Comparison of ENCODE assay signal across 20 cellular contexts in genomic region chr1:82091274-82091673, GRCh38.
DNase-seq lines count a peak whose midpoint lies in the region; ATAC-seq and TF ChIP-seq lines count a peak whose summit lies in the region.
"Had no signal": no experiment of that assay in that cellular context is flagged by ENCODE, and none has a peak within 500 bp of the region (broad histone marks: within the 10 kb centered on the region; RNA-seq: fewer than 3 reads in every experiment).

No MANE protein-coding gene starts in this region.

- POLR2A ChIA-PET in MCF 10A (lab: Yijun Ruan, JAX), result interaction anchor here (0.6 to 0.7 kb wide), 2 partner anchors 214 to 276 kb away, joined by 3 to 4 read pairs; no protein-coding TSS in a partner anchor
- POLR2A ChIA-PET in CD4-positive, alpha-beta T cell (lab: Charles Lee), result no interaction called here
- POLR2A ChIA-PET in activated CD4-positive, alpha-beta T cell treated with anti-CD3 and anti-CD28 coated beads, Interleukin-2, amount 10 ng/mL, durations not matched to agents 7 days and 5 days (lab: Charles Lee), result no interaction called here

- TF ChIP-seq CTCF in MCF 10A (IDR thresholded peaks at IDR 0.05; ENCODE audit: unreplicated experiment) (no peak), breast epithelium (IDR thresholded peaks at IDR 0.05) (no peak), left lung (IDR thresholded peaks at IDR 0.05) (no peak)
- no peak for TF ChIP-seq CTCF in CD4-positive, alpha-beta T cell (IDR thresholded peaks at IDR 0.05)

- peaks cover 6% of the 10 kb centered on the region for H3K4me1 Mint-ChIP-seq in MCF 10A (ENCODE audit: insufficient read depth, unreplicated experiment)
- H3K4me1 Mint-ChIP-seq in CD4-positive, alpha-beta T cell (ENCODE audit: low read depth), result no peaks in the 10 kb centered on the region
- no peaks in the 10 kb centered on the region for H3K4me1 Mint-ChIP-seq in activated CD8-positive, alpha-beta memory T cell treated with anti-CD3 and anti-CD28 coated beads, Interleukin-2, amount 10 ng/mL, durations not matched to agents 7 days and 5 days
- H3K4me1 Mint-ChIP-seq in activated CD4-positive, alpha-beta T cell treated with anti-CD3 and anti-CD28 coated beads, Interleukin-2, amount 10 ng/mL, durations not matched to agents 7 days and 5 days, result no peaks in the 10 kb centered on the region
- H3K4me1 Mint-ChIP-seq: B cell; CD4-positive, CD25-positive, alpha-beta regulatory T cell; CD8-positive, alpha-beta memory T cell had no signal

- H3K4me3 ChIP-seq in breast epithelium (no peak overlapping the region), left lung (no peak overlapping the region), subcutaneous abdominal adipose tissue (ENCODE audit: low read depth in 1 of 5, low read length in 5 of 5) (peak overlapping the region in 1 of 5 donors; percentile 9)
- H3K4me3 ChIP-seq: BLaER1, GM23248 had no signal

- H3K9me3 ChIP-seq in breast epithelium (no peaks in the 10 kb centered on the region), left lung (no peaks in the 10 kb centered on the region), subcutaneous abdominal adipose tissue (ENCODE audit: control insufficient read depth in 5 of 5, low read length in 5 of 5) (no peaks in the 10 kb centered on the region)
- no peaks in the 10 kb centered on the region for H3K9me3 ChIP-seq in CD4-positive, alpha-beta T cell (ENCODE audit: control insufficient read depth, low read length)
- H3K9me3 ChIP-seq: BLaER1 had no signal

- no peaks in the 10 kb centered on the region for H3K4me1 ChIP-seq in breast epithelium
- no peaks in the 10 kb centered on the region for H3K4me1 ChIP-seq in left lung
- peaks cover 0 to 17% (median 5%) of the 10 kb centered on the region in 5 donors for H3K4me1 ChIP-seq in subcutaneous abdominal adipose tissue (ENCODE audit: control insufficient read depth in 5 of 5, insufficient read depth in 5 of 5, low read length in 5 of 5)
- H3K4me1 ChIP-seq: BLaER1 had no signal

- no peaks in the 10 kb centered on the region for H3K27me3 ChIP-seq in breast epithelium
- H3K27me3 ChIP-seq in left lung, result no peaks in the 10 kb centered on the region
- H3K27me3 ChIP-seq in subcutaneous abdominal adipose tissue (ENCODE audit: control insufficient read depth in 5 of 5, insufficient read depth in 4 of 5, low read length in 5 of 5), result no peaks in the 10 kb centered on the region
- no peaks in the 10 kb centered on the region for H3K27me3 ChIP-seq in CD4-positive, alpha-beta T cell (ENCODE audit: control insufficient read depth, insufficient read depth, low read length)
- H3K27me3 ChIP-seq: BLaER1 had no signal

- CTCF ChIA-PET in MCF 10A (lab: Yijun Ruan, JAX), result interaction anchor here (1.1 to 2.0 kb wide), 2 partner anchors 13 to 41 kb away, joined by 3 to 5 read pairs; no protein-coding TSS in a partner anchor
- CTCF ChIA-PET in CD4-positive, alpha-beta T cell (lab: Charles Lee), result no interaction called here
- CTCF ChIA-PET in activated CD8-positive, alpha-beta memory T cell treated with anti-CD3 and anti-CD28 coated beads, Interleukin-2, amount 10 ng/mL, durations not matched to agents 7 days and 5 days (lab: Charles Lee), result no interaction called here
- CTCF ChIA-PET in activated CD4-positive, alpha-beta T cell treated with anti-CD3 and anti-CD28 coated beads, Interleukin-2, amount 10 ng/mL, durations not matched to agents 7 days and 5 days (lab: Charles Lee), result interaction anchor here (0.5 kb wide), 1 partner anchor 13 kb away, joined by 3 read pairs; no protein-coding TSS in a partner anchor

- H3K27me3 Mint-ChIP-seq in MCF 10A (ENCODE audit: insufficient read depth, unreplicated experiment), result no peaks in the 10 kb centered on the region
- no peaks in the 10 kb centered on the region for H3K27me3 Mint-ChIP-seq in CD4-positive, alpha-beta T cell
- no peaks in the 10 kb centered on the region for H3K27me3 Mint-ChIP-seq in activated CD8-positive, alpha-beta memory T cell treated with anti-CD3 and anti-CD28 coated beads, Interleukin-2, amount 10 ng/mL, durations not matched to agents 7 days and 5 days
- H3K27me3 Mint-ChIP-seq in activated CD4-positive, alpha-beta T cell treated with anti-CD3 and anti-CD28 coated beads, Interleukin-2, amount 10 ng/mL, durations not matched to agents 7 days and 5 days, result no peaks in the 10 kb centered on the region
- H3K27me3 Mint-ChIP-seq: B cell; CD4-positive, CD25-positive, alpha-beta regulatory T cell; CD8-positive, alpha-beta memory T cell had no signal

- no peak overlapping the region for H3K9ac ChIP-seq in subcutaneous abdominal adipose tissue (ENCODE audit: low read length in 5 of 5)
- H3K9ac ChIP-seq: BLaER1, GM23248 had no signal

- H3K9me3 Mint-ChIP-seq in MCF 10A (ENCODE audit: unreplicated experiment), result no peaks in the 10 kb centered on the region
- H3K9me3 Mint-ChIP-seq in CD4-positive, alpha-beta T cell, result no peaks in the 10 kb centered on the region
- peaks cover 8% of the 10 kb centered on the region for H3K9me3 Mint-ChIP-seq in activated CD8-positive, alpha-beta memory T cell treated with anti-CD3 and anti-CD28 coated beads, Interleukin-2, amount 10 ng/mL, durations not matched to agents 7 days and 5 days (ENCODE audit: low read depth)
- no peaks in the 10 kb centered on the region for H3K9me3 Mint-ChIP-seq in activated CD4-positive, alpha-beta T cell treated with anti-CD3 and anti-CD28 coated beads, Interleukin-2, amount 10 ng/mL, durations not matched to agents 7 days and 5 days
- H3K9me3 Mint-ChIP-seq: H9 had no signal

- H3K27ac ChIP-seq in breast epithelium (no peak overlapping the region), left lung (no peak overlapping the region), subcutaneous abdominal adipose tissue (ENCODE audit: low read depth, low read length) (peak overlapping the region; percentile 71)
- H3K27ac ChIP-seq in CD4-positive, alpha-beta T cell (ENCODE audit: low read depth, low read length), result no peak overlapping the region
- H3K27ac ChIP-seq: 22Rv1, BLaER1, C4-2B, GM23248 had no signal

- peak overlapping the region; percentile 16 for H3K27ac Mint-ChIP-seq in MCF 10A (ENCODE audit: low read depth, unreplicated experiment)
- H3K27ac Mint-ChIP-seq in CD4-positive, alpha-beta T cell, result no peak overlapping the region
- H3K27ac Mint-ChIP-seq in activated CD8-positive, alpha-beta memory T cell treated with anti-CD3 and anti-CD28 coated beads, Interleukin-2, amount 10 ng/mL, durations not matched to agents 7 days and 5 days, result no peak overlapping the region
- H3K27ac Mint-ChIP-seq in activated CD4-positive, alpha-beta T cell treated with anti-CD3 and anti-CD28 coated beads, Interleukin-2, amount 10 ng/mL, durations not matched to agents 7 days and 5 days, result no peak overlapping the region
- H3K27ac Mint-ChIP-seq: B cell; CD4-positive, CD25-positive, alpha-beta regulatory T cell; CD8-positive, alpha-beta memory T cell; H9 had no signal

- no peaks in the 10 kb centered on the region for H3K36me3 Mint-ChIP-seq in MCF 10A (ENCODE audit: insufficient read depth, unreplicated experiment)
- H3K36me3 Mint-ChIP-seq in CD4-positive, alpha-beta T cell (ENCODE audit: low read depth), result no peaks in the 10 kb centered on the region
- no peaks in the 10 kb centered on the region for H3K36me3 Mint-ChIP-seq in activated CD8-positive, alpha-beta memory T cell treated with anti-CD3 and anti-CD28 coated beads, Interleukin-2, amount 10 ng/mL, durations not matched to agents 7 days and 5 days
- no peaks in the 10 kb centered on the region for H3K36me3 Mint-ChIP-seq in activated CD4-positive, alpha-beta T cell treated with anti-CD3 and anti-CD28 coated beads, Interleukin-2, amount 10 ng/mL, durations not matched to agents 7 days and 5 days (ENCODE audit: low read depth)
- H3K36me3 Mint-ChIP-seq: CD4-positive, CD25-positive, alpha-beta regulatory T cell; CD8-positive, alpha-beta memory T cell had no signal

- ATAC-seq in left lung, result peak; percentile 91
- no peak for ATAC-seq in CD4-positive, alpha-beta T cell (ENCODE audit: poor library complexity)
- ATAC-seq in activated CD8-positive, alpha-beta memory T cell treated with anti-CD3 and anti-CD28 coated beads, Interleukin-2, amount 10 ng/mL, durations not matched to agents 7 days and 5 days, result no peak
- ATAC-seq: HCT116 had no signal

- BruUV-seq in MCF 10A (replicated peaks; lab: Mats Ljungman, UMichigan), result no TSS peak

- H3K4me3 Mint-ChIP-seq in MCF 10A (ENCODE audit: unreplicated experiment), result no peak overlapping the region
- no peak overlapping the region for H3K4me3 Mint-ChIP-seq in CD4-positive, alpha-beta T cell
- H3K4me3 Mint-ChIP-seq in activated CD8-positive, alpha-beta memory T cell treated with anti-CD3 and anti-CD28 coated beads, Interleukin-2, amount 10 ng/mL, durations not matched to agents 7 days and 5 days, result no peak overlapping the region
- no peak overlapping the region for H3K4me3 Mint-ChIP-seq in activated CD4-positive, alpha-beta T cell treated with anti-CD3 and anti-CD28 coated beads, Interleukin-2, amount 10 ng/mL, durations not matched to agents 7 days and 5 days
- H3K4me3 Mint-ChIP-seq: B cell; CD4-positive, CD25-positive, alpha-beta regulatory T cell; CD8-positive, alpha-beta memory T cell; H9 had no signal

- H3K36me3 ChIP-seq in breast epithelium, result no peaks in the 10 kb centered on the region
- no peaks in the 10 kb centered on the region for H3K36me3 ChIP-seq in left lung
- no peaks in the 10 kb centered on the region for H3K36me3 ChIP-seq in subcutaneous abdominal adipose tissue (ENCODE audit: control insufficient read depth in 5 of 5, insufficient read depth in 5 of 5, low read length in 5 of 5)
- H3K36me3 ChIP-seq: BLaER1 had no signal

- TF ChIP-seq POLR2A in breast epithelium (IDR thresholded peaks at IDR 0.05), result no peak

- intact Hi-C loops in MCF 10A (cut with micrococcal nuclease), result no loop called here
- intact Hi-C loops in breast epithelium (cut with DNase I; ENCODE audit: low total_unique reads), result no loop called here
- intact Hi-C loops in left lung (cut with DNase I), result no loop called here
- intact Hi-C loops in CD4-positive, alpha-beta T cell (cut with DNase I, micrococcal nuclease), result no loop called here

- DNase-seq in MCF 10A (ENCODE audit: unreplicated experiment), result no peak
- no peak for DNase-seq in breast epithelium (ENCODE audit: low spot score in 2 of 2)
- no peak for DNase-seq in left lung
- DNase-seq in SW 1271 (lab: John Stamatoyannopoulos, UW), result no peak
- no peak for DNase-seq in CD4-positive, alpha-beta T cell
- DNase-seq in activated CD8-positive, alpha-beta memory T cell treated with anti-CD3 and anti-CD28 coated beads, Interleukin-2, amount 10 ng/mL, durations not matched to agents 7 days and 5 days, result no peak
- DNase-seq in activated CD4-positive, alpha-beta T cell treated with anti-CD3 and anti-CD28 coated beads, Interleukin-2, amount 10 ng/mL, durations not matched to agents 7 days and 5 days, result no peak
- DNase-seq: CD4-positive, CD25-positive, alpha-beta regulatory T cell; CD8-positive, alpha-beta memory T cell; DMS53; DMS79 treated with DMSO at 0.1 percent for 48 hours; GF-D8; H9 had no signal

Comparison
In these comparisons a context has a peak if more than half of its experiments do, and no peak if none do; other contexts are left out.
1. CTCF ChIA-PET loops: an anchor here in MCF 10A (1.1 to 2.0 kb wide) and activated CD4-positive, alpha-beta T cell treated with anti-CD3 and anti-CD28 coated beads, Interleukin-2, amount 10 ng/mL, durations not matched to agents 7 days and 5 days (0.5 kb wide); none called in CD4-positive, alpha-beta T cell and activated CD8-positive, alpha-beta memory T cell treated with anti-CD3 and anti-CD28 coated beads, Interleukin-2, amount 10 ng/mL, durations not matched to agents 7 days and 5 days.